ENCODE assay signal across 21 cellular contexts in the genomic region with DNA sequence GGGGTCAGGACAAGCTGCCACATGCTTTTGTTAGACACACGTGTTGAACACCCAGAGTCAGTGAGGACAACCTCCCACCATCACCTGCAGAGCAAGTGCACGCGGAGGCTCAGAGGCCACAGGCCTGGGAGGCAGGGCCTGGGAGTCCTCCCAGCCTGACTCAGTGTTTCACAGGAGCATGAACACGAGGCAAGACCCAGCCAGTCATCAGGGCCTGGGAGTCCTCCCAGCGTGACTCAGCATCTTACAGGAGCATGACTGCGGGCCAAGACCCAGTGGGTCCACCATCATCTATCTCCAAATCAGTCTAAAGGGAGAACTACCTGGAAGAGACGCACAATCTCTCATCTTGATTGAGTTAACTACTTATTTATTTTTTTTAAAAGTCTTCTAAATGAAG.
DNase-seq lines count a peak whose midpoint lies in the region; ATAC-seq and TF ChIP-seq lines count a peak whose summit lies in the region.
"Had no signal": no experiment of that assay in that cellular context is flagged by ENCODE, and none has a peak within 500 bp of the region (broad histone marks: within the 10 kb centered on the region; RNA-seq: fewer than 3 reads in every experiment).

No MANE protein-coding gene starts in this region.

- no peak overlapping the region for H3K27ac ChIP-seq in GM23338 (ENCODE audit: low read depth)
- no peak overlapping the region for H3K27ac ChIP-seq in CD8-positive, alpha-beta memory T cell (ENCODE audit: low read depth, low read length)
- H3K27ac ChIP-seq: psoas muscle, upper lobe of left lung had no signal

- H4K20me1 ChIP-seq in GM23338 (replicated peaks; ENCODE audit: insufficient read depth) = no peaks in the 10 kb centered on the region

- H2AFZ ChIP-seq in GM23338 = peak overlapping the region; percentile 88

- no peaks in the 10 kb centered on the region for H3K9me2 ChIP-seq in GM23338 (ENCODE audit: insufficient read depth)

- H3K9me3 Mint-ChIP-seq in GM23338 = no peaks in the 10 kb centered on the region
- H3K9me3 Mint-ChIP-seq in WTC11 = no peaks in the 10 kb centered on the region
- H3K9me3 Mint-ChIP-seq in CD8-positive, alpha-beta memory T cell = no peaks in the 10 kb centered on the region
- H3K9me3 Mint-ChIP-seq: activated naive CD8-positive, alpha-beta T cell treated with anti-CD3 and anti-CD28 coated beads, Interleukin-2, amount 10 ng/mL, durations not matched to agents 7 days and 5 days; activated T-helper 1 cell treated with anti-CD3 and anti-CD28 coated beads, Interleukin-12 subunit alpha, Interleukin-12 subunit beta, Interleukin-2, Interleukin-4 antibody, amounts not matched to agents 30 ng/mL and 10 ng/mL and 1 ng/mL, durations not matched to agents 14 hours and 24 hours and 36 hours; naive B cell had no signal

- H3K27ac Mint-ChIP-seq in GM23338 (no peak overlapping the region), WTC11 (no peak overlapping the region)
- peak overlapping the region in 1 of 8 donors; percentile 66 for H3K27ac Mint-ChIP-seq in CD8-positive, alpha-beta memory T cell
- H3K27ac Mint-ChIP-seq: activated naive CD8-positive, alpha-beta T cell treated with anti-CD3 and anti-CD28 coated beads, Interleukin-2, amount 10 ng/mL, durations not matched to agents 7 days and 5 days; activated T-helper 1 cell treated with anti-CD3 and anti-CD28 coated beads, Interleukin-12 subunit alpha, Interleukin-12 subunit beta, Interleukin-2, Interleukin-4 antibody, amounts not matched to agents 30 ng/mL and 10 ng/mL and 1 ng/mL, durations not matched to agents 14 hours and 24 hours and 36 hours; naive B cell; T-helper 17 cell had no signal

- peaks cover 13% of the 10 kb centered on the region; the same call in 2 of the 3 replicates for H3K4me1 Mint-ChIP-seq in GM23338
- H3K4me1 Mint-ChIP-seq in WTC11 = peaks cover 15% of the 10 kb centered on the region
- peaks cover 0 to 5% (median 0%) of the 10 kb centered on the region in 3 donors for H3K4me1 Mint-ChIP-seq in CD8-positive, alpha-beta memory T cell
- H3K4me1 Mint-ChIP-seq: activated naive CD8-positive, alpha-beta T cell treated with anti-CD3 and anti-CD28 coated beads, Interleukin-2, amount 10 ng/mL, durations not matched to agents 7 days and 5 days; T-helper 17 cell had no signal

- CTCF ChIA-PET in WTC11 (lab: Charles Lee) = no interaction called here
- CTCF ChIA-PET in CD8-positive, alpha-beta memory T cell (lab: Charles Lee) = no interaction called here

- DNase-seq in GM23338 (ENCODE audit: low spot score) (no peak), WTC11 (ENCODE audit: low spot score) (no peak), fibroblast of mammary gland (ENCODE audit: low read depth) (peak; percentile 46), superior temporal gyrus (ENCODE audit: extremely low spot score) (peak; percentile 11), T-helper 1 cell (no peak), germinal center (ENCODE audit: low spot score) (no peak)
- DNase-seq in CD8-positive, alpha-beta memory T cell = no peak
- DNase-seq: activated CD8-positive, alpha-beta memory T cell treated with anti-CD3 and anti-CD28 coated beads for 24 hours; activated naive CD8-positive, alpha-beta T cell treated with anti-CD3 and anti-CD28 coated beads, Interleukin-2, amount 10 ng/mL, durations not matched to agents 7 days and 5 days; DMS53; naive B cell; NCI-H446 treated with DMSO at 0.1 percent for 48 hours; NK-92 treated with Interleukin-12 subunit alpha and Interleukin-12 subunit beta, amount 100 ng/mL, for 24 hours; psoas muscle; SIG-M5; stimulated activated CD4-positive, alpha-beta T cell treated with anti-CD3 and anti-CD28 coated beads, Interleukin-12 subunit alpha, Interleukin-12 subunit beta, amount 100 ng/mL, for 4 hours; stimulated activated naive CD4-positive, alpha-beta T cell; T-helper 17 cell had no signal

- no peaks in the 10 kb centered on the region for H3K36me3 Mint-ChIP-seq in GM23338 (ENCODE audit: low read depth)
- H3K36me3 Mint-ChIP-seq in WTC11 = no peaks in the 10 kb centered on the region
- H3K36me3 Mint-ChIP-seq in CD8-positive, alpha-beta memory T cell = no peaks in the 10 kb centered on the region
- H3K36me3 Mint-ChIP-seq: activated naive CD8-positive, alpha-beta T cell treated with anti-CD3 and anti-CD28 coated beads, Interleukin-2, amount 10 ng/mL, durations not matched to agents 7 days and 5 days; naive B cell had no signal

- H3F3A ChIP-seq in GM23338 (replicated peaks; ENCODE audit: low read depth) = no peaks in the 10 kb centered on the region

- no peak overlapping the region for H3K4me3 Mint-ChIP-seq in GM23338
- no peak overlapping the region for H3K4me3 Mint-ChIP-seq in WTC11
- H3K4me3 Mint-ChIP-seq in CD8-positive, alpha-beta memory T cell = no peak overlapping the region
- H3K4me3 Mint-ChIP-seq: activated naive CD8-positive, alpha-beta T cell treated with anti-CD3 and anti-CD28 coated beads, Interleukin-2, amount 10 ng/mL, durations not matched to agents 7 days and 5 days; activated T-helper 1 cell treated with anti-CD3 and anti-CD28 coated beads, Interleukin-12 subunit alpha, Interleukin-12 subunit beta, Interleukin-2, Interleukin-4 antibody, amounts not matched to agents 30 ng/mL and 10 ng/mL and 1 ng/mL, durations not matched to agents 14 hours and 24 hours and 36 hours; naive B cell; T-helper 17 cell had no signal

- H3K4me3 ChIP-seq in GM23338 = no peak overlapping the region
- H3K4me3 ChIP-seq in fibroblast of mammary gland (ENCODE audit: control insufficient read depth, low read depth, low read length) = no peak overlapping the region
- no peak overlapping the region for H3K4me3 ChIP-seq in CD8-positive, alpha-beta memory T cell (ENCODE audit: low read length)
- H3K4me3 ChIP-seq: psoas muscle, upper lobe of left lung had no signal

- no peaks in the 10 kb centered on the region for H3K36me3 ChIP-seq in GM23338 (ENCODE audit: insufficient read depth)
- H3K36me3 ChIP-seq in CD8-positive, alpha-beta memory T cell (ENCODE audit: insufficient read depth, low read length) = no peaks in the 10 kb centered on the region
- H3K36me3 ChIP-seq: upper lobe of left lung had no signal

- no peaks in the 10 kb centered on the region for H3K79me2 ChIP-seq in GM23338 (replicated peaks; ENCODE audit: insufficient read depth)

- H3K9me3 ChIP-seq in CD8-positive, alpha-beta memory T cell (ENCODE audit: low read length) = no peaks in the 10 kb centered on the region
- H3K9me3 ChIP-seq: psoas muscle, upper lobe of left lung had no signal

- H3K27me3 Mint-ChIP-seq in GM23338 (ENCODE audit: insufficient read depth, low read depth, poor library complexity) = peaks cover 20% of the 10 kb centered on the region
- peaks cover 3% of the 10 kb centered on the region; the same call in 1 of the 2 replicates for H3K27me3 Mint-ChIP-seq in WTC11 (ENCODE audit: low read depth)
- peaks cover 16 to 48% of the 10 kb centered on the region in 2 donors for H3K27me3 Mint-ChIP-seq in CD8-positive, alpha-beta memory T cell

- no peak for TF ChIP-seq CTCF in GM23338 (conservative IDR thresholded peaks at IDR 0.05; ENCODE audit: low read depth in 2 of 2)
- no peak for TF ChIP-seq CTCF in WTC11 (IDR thresholded peaks at IDR 0.05)
- TF ChIP-seq CTCF in fibroblast of mammary gland (conservative IDR thresholded peaks at IDR 0.05; ENCODE audit: control insufficient read depth, insufficient read depth, low read depth, low read length) = no peak

- H3K4me2 ChIP-seq in GM23338 = 0 out of 2 replicates have a peak overlapping the region, but pooled peaks have one; percentile 16

- H3K4me1 ChIP-seq in GM23338 (ENCODE audit: insufficient read depth) = no peaks in the 10 kb centered on the region; the same call in 1 of the 2 replicates
- H3K4me1 ChIP-seq in CD8-positive, alpha-beta memory T cell (ENCODE audit: insufficient read depth, low read length) = no peaks in the 10 kb centered on the region
- H3K4me1 ChIP-seq: psoas muscle had no signal

- POLR2A ChIA-PET in WTC11 (lab: Charles Lee) = no interaction called here
- POLR2A ChIA-PET in CD8-positive, alpha-beta memory T cell (lab: Charles Lee) = no interaction called here

- H3K27me3 ChIP-seq in GM23338 (ENCODE audit: insufficient read depth) = no peaks in the 10 kb centered on the region
- peaks cover 6% of the 10 kb centered on the region for H3K27me3 ChIP-seq in CD8-positive, alpha-beta memory T cell (ENCODE audit: insufficient read depth, low read length, poor library complexity, severe bottlenecking)

- ATAC-seq in GM23338 = no peak
- ATAC-seq in WTC11 = no peak
- ATAC-seq in HG03432 (IDR thresholded peaks at IDR 0.05; ENCODE audit: unreplicated experiment) = no peak
- ATAC-seq: psoas muscle, T-helper 17 cell had no signal

TF ChIP-seq in GM23338, 12 proteins besides CTCF, POLR2A, EP300 and RAD21 (continues in another document):
- TF ChIP-seq, protein P1, sequence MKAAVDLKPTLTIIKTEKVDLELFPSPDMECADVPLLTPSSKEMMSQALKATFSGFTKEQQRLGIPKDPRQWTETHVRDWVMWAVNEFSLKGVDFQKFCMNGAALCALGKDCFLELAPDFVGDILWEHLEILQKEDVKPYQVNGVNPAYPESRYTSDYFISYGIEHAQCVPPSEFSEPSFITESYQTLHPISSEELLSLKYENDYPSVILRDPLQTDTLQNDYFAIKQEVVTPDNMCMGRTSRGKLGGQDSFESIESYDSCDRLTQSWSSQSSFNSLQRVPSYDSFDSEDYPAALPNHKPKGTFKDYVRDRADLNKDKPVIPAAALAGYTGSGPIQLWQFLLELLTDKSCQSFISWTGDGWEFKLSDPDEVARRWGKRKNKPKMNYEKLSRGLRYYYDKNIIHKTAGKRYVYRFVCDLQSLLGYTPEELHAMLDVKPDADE (IDR thresholded peaks at IDR 0.05) = no peak
- TF ChIP-seq ZNF114 (CRISPR knock-in tag; IDR thresholded peaks at IDR 0.05) = no peak
- no peak for TF ChIP-seq CREB1 (CRISPR knock-in tag; IDR thresholded peaks at IDR 0.05; ENCODE audit: low read depth)
- no peak for TF ChIP-seq JUNB (IDR thresholded peaks at IDR 0.05; ENCODE audit: unreplicated experiment)

TF ChIP-seq in WTC11, 78 proteins besides CTCF, POLR2A, EP300 and RAD21:
- TF ChIP-seq ZBTB21 (CRISPR knock-in tag; IDR thresholded peaks at IDR 0.05; ENCODE audit: borderline replicate concordance) (no peak), JAZF1 (CRISPR knock-in tag; IDR thresholded peaks at IDR 0.05) (no peak), NFE2L1 (CRISPR knock-in tag; IDR thresholded peaks at IDR 0.05) (0 out of 2 replicates have a peak, but pooled peaks have one; percentile 61), ZNF263 (CRISPR knock-in tag; IDR thresholded peaks at IDR 0.05; ENCODE audit: low read depth) (peak; percentile 84; the same call in 1 of the 2 replicates)
- TF ChIP-seq, protein P2, sequence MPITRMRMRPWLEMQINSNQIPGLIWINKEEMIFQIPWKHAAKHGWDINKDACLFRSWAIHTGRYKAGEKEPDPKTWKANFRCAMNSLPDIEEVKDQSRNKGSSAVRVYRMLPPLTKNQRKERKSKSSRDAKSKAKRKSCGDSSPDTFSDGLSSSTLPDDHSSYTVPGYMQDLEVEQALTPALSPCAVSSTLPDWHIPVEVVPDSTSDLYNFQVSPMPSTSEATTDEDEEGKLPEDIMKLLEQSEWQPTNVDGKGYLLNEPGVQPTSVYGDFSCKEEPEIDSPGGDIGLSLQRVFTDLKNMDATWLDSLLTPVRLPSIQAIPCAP (CRISPR knock-in tag; IDR thresholded peaks at IDR 0.05) = no peak

Comparison
In these comparisons a context has a peak if more than half of its experiments do, and no peak if none do; other contexts are left out.
1. DNase-seq: peak in fibroblast of mammary gland (single experiment) and superior temporal gyrus (single experiment); none in GM23338 (single experiment), WTC11 (single experiment), CD8-positive, alpha-beta memory T cell (0 of 5), T-helper 1 cell (0 of 5) and germinal center (single experiment).